Comparison of ENCODE assay signal across 8 cellular contexts in the genomic region with DNA sequence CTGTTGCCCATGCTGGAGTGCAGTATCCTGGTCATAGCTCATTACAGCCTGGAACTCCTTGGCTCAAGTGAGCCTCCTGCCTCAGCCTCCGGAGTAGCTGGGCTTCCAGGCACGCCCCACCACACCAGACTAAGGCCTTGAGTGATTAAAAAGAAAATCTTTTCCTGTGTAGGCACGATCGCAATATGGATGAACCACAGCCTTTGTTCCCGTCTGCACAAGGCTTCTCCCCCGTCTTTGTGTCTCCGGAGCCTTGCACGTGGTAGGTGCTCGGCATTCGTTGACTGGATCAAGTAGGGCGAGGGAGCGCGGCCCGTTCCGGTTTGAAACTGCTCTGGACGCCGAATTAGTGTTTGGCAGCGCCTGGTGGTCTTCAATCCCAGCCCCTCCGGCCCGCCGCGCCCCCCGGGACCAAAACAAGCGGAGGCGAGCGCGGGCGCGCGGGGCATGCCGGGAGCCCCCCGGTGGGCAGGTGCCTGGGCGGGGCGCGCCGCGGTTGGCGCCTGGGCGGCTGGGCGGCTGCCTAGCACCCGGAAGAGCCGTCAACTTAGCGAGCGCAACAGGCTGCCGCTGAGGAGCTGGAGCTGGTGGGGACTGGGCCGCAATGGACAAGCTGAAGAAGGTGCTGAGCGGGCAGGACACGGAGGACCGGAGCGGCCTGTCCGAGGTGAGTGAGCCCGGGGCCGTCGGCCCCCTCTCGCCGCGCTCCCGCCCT. TPM values are rescaled to one million over a fixed set of nuclear protein-coding genes. Genes with fewer than 3 reads are reported as not detected.
A peak's percentile ranks its signal among the peaks of the same experiment; 100 is the strongest.
DNase-seq lines count a peak whose midpoint lies in the region; ATAC-seq and TF ChIP-seq lines count a peak whose summit lies in the region.

Gene SFT2D2, plus strand, starts transcription at position 529 of the 715 bp plus-strand sequence. Its CDS starts 76 bp downstream, at position 605.

- H3K27ac ChIP-seq in cingulate gyrus (ENCODE audit: low read depth, low read length), result peak within 1 kb of the TSS; percentile 58

- H3K4me3 ChIP-seq in AG10803 (ENCODE audit: low read length), result peak within 1 kb of the TSS; percentile 87

- ATAC-seq in GM19025 (IDR thresholded peaks at IDR 0.05; ENCODE audit: low read depth, unreplicated experiment) (peak; percentile 81), HG03280 (IDR thresholded peaks at IDR 0.05; ENCODE audit: unreplicated experiment) (peak; percentile 79), left colon (peak; percentile 99)

- no peak for TF ChIP-seq CTCF in AG10803 (conservative IDR thresholded peaks at IDR 0.05; ENCODE audit: low read length)

- intact Hi-C loops in left colon (cut with DNase I, micrococcal nuclease), result no loop called here

- peak; percentile 67 for DNase-seq in AG10803 (ENCODE audit: low read depth)
- peak; percentile 78 for DNase-seq in NCI-H446 treated with DMSO at 0.1 percent for 48 hours (lab: John Stamatoyannopoulos, UW)
- DNase-seq in activated CD4-positive, alpha-beta T cell treated with anti-CD3 and anti-CD28 coated beads for 4 hours, result peak; percentile 71 to 76
- peak; percentile 75 to 87 for DNase-seq in left colon
- peak; percentile 77 for DNase-seq in stimulated activated CD4-positive, alpha-beta T cell treated with anti-CD3 and anti-CD28 coated beads, Interleukin-1b, Interleukin-23, amount 100 ng/mL, for 48 hours

RNA-seq across cellular contexts. Expression of gene SFT2D2, which starts in this region (rescaled TPM):
- 10 to 100 TPM; 77.9 to 83.6 TPM for total RNA-seq in left colon

Comparison
In these comparisons a context has a peak if more than half of its experiments do, and no peak if none do; other contexts are left out.
1. Peak in every context shown above with its lines: DNase-seq, ATAC-seq, H3K4me3 ChIP-seq and H3K27ac ChIP-seq.